28 cellular contexts compared by ENCODE assay signal in the genomic region with DNA sequence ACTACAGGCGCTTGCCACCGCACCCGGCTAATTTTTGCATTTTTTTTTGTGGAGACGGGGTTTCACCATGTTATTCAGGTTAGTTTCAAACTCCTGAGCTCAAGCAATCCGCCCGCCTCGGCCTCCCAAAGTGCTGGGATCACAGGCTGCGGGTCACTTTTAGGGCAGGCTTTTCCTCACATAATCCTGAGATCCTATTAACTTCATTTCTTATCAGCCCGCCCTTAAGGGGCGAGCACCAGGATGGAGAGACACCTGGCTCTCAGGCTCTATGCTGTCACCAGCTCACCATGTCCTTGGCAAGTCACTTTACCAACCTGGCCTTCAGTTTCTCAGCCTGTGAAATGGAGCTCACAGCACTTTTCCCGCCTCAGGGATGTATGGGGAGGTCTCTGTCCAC.
"Had no signal": no experiment of that assay in that cellular context is flagged by ENCODE, and none has a peak within 500 bp of the region (broad histone marks: within the 10 kb centered on the region; RNA-seq: fewer than 3 reads in every experiment).

No MANE protein-coding gene starts in this region.

- H3K9me3 ChIP-seq: breast epithelium, esophagus squamous epithelium, heart right ventricle, left lung, mucosa of descending colon, ovary, right lobe of liver, thoracic aorta, upper lobe of left lung, vagina had no signal

- H3K36me3 Mint-ChIP-seq: activated naive CD4-positive, alpha-beta T cell treated with anti-CD3 and anti-CD28 coated beads, Interleukin-2, amount 50 U/mL, for 24 hours; natural killer cell treated with Interleukin-12 subunit alpha and Interleukin-12 subunit beta and Interleukin-15 and Interleukin-18, amount 100 ng/mL, for 72 hours; WTC11 had no signal

- H3K36me3 ChIP-seq: breast epithelium, esophagus squamous epithelium, heart right ventricle, left lung, ovary, right lobe of liver, thoracic aorta, upper lobe of left lung, vagina had no signal

- FAIRE-seq: endometrium had no signal

- H3K27me3 ChIP-seq: breast epithelium, esophagus squamous epithelium, heart right ventricle, left lung, ovary, right lobe of liver, upper lobe of left lung, vagina had no signal

- H3K4me1 ChIP-seq: breast epithelium, right lobe of liver, upper lobe of left lung, vagina had no signal

- H3K9me3 Mint-ChIP-seq: activated CD8-positive, alpha-beta T cell treated with anti-CD3 and anti-CD28 coated beads for 36 hours; activated naive CD4-positive, alpha-beta T cell treated with anti-CD3 and anti-CD28 coated beads, Interleukin-2, amount 50 U/mL, for 24 hours; activated T-cell treated with anti-CD3 and anti-CD28 coated beads, Interleukin-2, amount 50 U/mL, for 4 hours; activated T-helper 17 cell treated with anti-CD3 and anti-CD28 coated beads, Interleukin-2, amount 50 U/mL, for 72 hours; natural killer cell treated with Interleukin-12 subunit alpha and Interleukin-12 subunit beta and Interleukin-15 and Interleukin-18, amount 100 ng/mL, for 72 hours; WTC11 had no signal

- H3K27ac Mint-ChIP-seq: activated CD8-positive, alpha-beta T cell treated with anti-CD3 and anti-CD28 coated beads for 36 hours; activated naive CD4-positive, alpha-beta T cell treated with anti-CD3 and anti-CD28 coated beads, Interleukin-2, amount 50 U/mL, for 24 hours; activated T-helper 17 cell treated with anti-CD3 and anti-CD28 coated beads, Interleukin-2, amount 50 U/mL, for 72 hours; natural killer cell treated with Interleukin-12 subunit alpha and Interleukin-12 subunit beta and Interleukin-15 and Interleukin-18, amount 100 ng/mL, for 72 hours; progenitor cell of endocrine pancreas; WTC11 had no signal

- DNase-seq: activated CD4-positive, alpha-beta T cell treated with anti-CD3 and anti-CD28 coated beads, Interleukin-2, amount 50 U/mL, for 1 hour; activated CD8-positive, alpha-beta T cell treated with anti-CD3 and anti-CD28 coated beads for 36 hours; activated gamma-delta T cell treated with Interleukin-2 at 50 U/mL for 16 hours; activated T-cell treated with anti-CD3 and anti-CD28 coated beads, Interleukin-2, amount 50 U/mL, for 4 hours; central memory CD4-positive, alpha-beta T cell; dermis blood vessel endothelial cell; effector CD4-positive, alpha-beta T cell; esophagus squamous epithelium; foreskin melanocyte; heart right ventricle; mucosa of descending colon; ovary; right lobe of liver; stimulated activated CD4-positive, alpha-beta T cell treated with anti-CD3 and anti-CD28 coated beads, Interleukin-2, amount 100 ng/mL, for 48 hours; stimulated activated naive CD8-positive, alpha-beta T cell treated with anti-CD3 and anti-CD28 coated beads, Interleukin-15, Interleukin-2, amounts not matched to agents 100 U/mL and 50 U/mL, for 24 hours; upper lobe of left lung had no signal

- H3K27me3 Mint-ChIP-seq: activated CD8-positive, alpha-beta T cell treated with anti-CD3 and anti-CD28 coated beads for 36 hours; activated naive CD4-positive, alpha-beta T cell treated with anti-CD3 and anti-CD28 coated beads, Interleukin-2, amount 50 U/mL, for 24 hours; activated T-helper 17 cell treated with anti-CD3 and anti-CD28 coated beads, Interleukin-2, amount 50 U/mL, for 72 hours; natural killer cell treated with Interleukin-12 subunit alpha and Interleukin-12 subunit beta and Interleukin-15 and Interleukin-18, amount 100 ng/mL, for 72 hours; progenitor cell of endocrine pancreas had no signal

- H3K4me3 Mint-ChIP-seq: activated CD8-positive, alpha-beta T cell treated with anti-CD3 and anti-CD28 coated beads for 36 hours; activated naive CD4-positive, alpha-beta T cell treated with anti-CD3 and anti-CD28 coated beads, Interleukin-2, amount 50 U/mL, for 24 hours; activated T-cell treated with anti-CD3 and anti-CD28 coated beads, Interleukin-2, amount 50 U/mL, for 4 hours; activated T-helper 17 cell treated with anti-CD3 and anti-CD28 coated beads, Interleukin-2, amount 50 U/mL, for 72 hours; natural killer cell treated with Interleukin-12 subunit alpha and Interleukin-12 subunit beta and Interleukin-15 and Interleukin-18, amount 100 ng/mL, for 72 hours; WTC11 had no signal

- H3K4me3 ChIP-seq: breast epithelium, esophagus squamous epithelium, heart right ventricle, left lung, lung, mucosa of descending colon, ovary, right lobe of liver, thoracic aorta, upper lobe of left lung, vagina had no signal

- ATAC-seq: activated CD8-positive, alpha-beta T cell treated with anti-CD3 and anti-CD28 coated beads for 36 hours; activated T-cell treated with anti-CD3 and anti-CD28 coated beads, Interleukin-2, amount 50 U/mL, for 4 hours; activated T-helper 17 cell treated with anti-CD3 and anti-CD28 coated beads, Interleukin-2, amount 50 U/mL, for 72 hours; heart right ventricle; left lung; mucosa of descending colon; natural killer cell treated with Interleukin-12 subunit alpha and Interleukin-12 subunit beta and Interleukin-15 and Interleukin-18, amount 100 ng/mL, for 72 hours; right lobe of liver; stimulated activated naive CD8-positive, alpha-beta T cell treated with anti-CD3 and anti-CD28 coated beads, Interleukin-15, Interleukin-2, amounts not matched to agents 100 U/mL and 50 U/mL, for 24 hours; WTC11 had no signal

- H3K27ac ChIP-seq: breast epithelium, epithelial cell of prostate, esophagus squamous epithelium, heart right ventricle, left lung, ovary, right lobe of liver, thoracic aorta, upper lobe of left lung, vagina had no signal
